In genomic region chr1:20787775-20788488, GRCh38 we compare ENCODE assay signal across 8 cellular contexts. TPM values are rescaled to one million over a fixed set of nuclear protein-coding genes. Genes with fewer than 3 reads are reported as not detected.
DNase-seq lines count a peak whose midpoint lies in the region; ATAC-seq and TF ChIP-seq lines count a peak whose summit lies in the region.

No MANE protein-coding gene starts in this region.

- H3K27me3 Mint-ChIP-seq in T-cell = no peaks in the 10 kb centered on the region

- peak overlapping the region; percentile 37 for H3K4me3 ChIP-seq in KMS-11 (IDR thresholded peaks at IDR 0.05; ENCODE audit: insufficient read depth, low read depth, low read length)

- H3K27me3 ChIP-seq in KMS-11 (ENCODE audit: insufficient read depth, low read depth) = no peaks in the 10 kb centered on the region

- H4K20me1 ChIP-seq in KMS-11 (ENCODE audit: insufficient read depth) = peaks cover 15% of the 10 kb centered on the region

- peaks cover 36 to 39% (median 38%) of the 10 kb centered on the region in 3 donors for H3K4me1 Mint-ChIP-seq in T-cell

- peak overlapping the region; percentile 92 to 99 (median 96) for H3K4me3 Mint-ChIP-seq in T-cell

- peak overlapping the region; percentile 49 for H3K4me2 ChIP-seq in KMS-11

- POLR2A ChIA-PET in T-cell (lab: Charles Lee) = no interaction called here

- DNase-seq in EH (ENCODE audit: low read depth) (peak; percentile 81), T-cell (no peak), fibroblast of gingiva (ENCODE audit: low read depth) (peak; percentile 83), non-pigmented ciliary epithelial cell (ENCODE audit: low read depth) (peak; percentile 44), NAMALWA (ENCODE audit: low spot score) (no peak), T1000 (lab: John Stamatoyannopoulos, UW) (no peak)

- H3K27ac ChIP-seq in KMS-11 = peak overlapping the region; percentile 93

- TF ChIP-seq CTCF in KMS-11 (conservative IDR thresholded peaks at IDR 0.05; ENCODE audit: low read depth, low read length) = no peak

- H3K9ac ChIP-seq in KMS-11 = peak overlapping the region; percentile 73; the same call in 1 of the 2 replicates

- no peaks in the 10 kb centered on the region for H3K36me3 ChIP-seq in KMS-11 (ENCODE audit: insufficient read depth)

- peaks cover 31% of the 10 kb centered on the region for H3K4me1 ChIP-seq in KMS-11 (ENCODE audit: low read depth, poor library complexity, severe bottlenecking)

- peak overlapping the region; percentile 96 to 97 for H3K27ac Mint-ChIP-seq in T-cell

- no peaks in the 10 kb centered on the region for H3K36me3 Mint-ChIP-seq in T-cell

- ATAC-seq in T-cell (replicated peaks in 1 of 4) (no peak), GM21526 (IDR thresholded peaks at IDR 0.05; ENCODE audit: low FRiP score, unreplicated experiment) (no peak)

- H3K9me3 Mint-ChIP-seq in T-cell = no peaks in the 10 kb centered on the region

- peaks cover 35% of the 10 kb centered on the region for H3K79me2 ChIP-seq in KMS-11 (ENCODE audit: insufficient read depth, low read depth)

- H2AFZ ChIP-seq in KMS-11 (ENCODE audit: low read depth) = peak overlapping the region; percentile 95

- CTCF ChIA-PET in T-cell (lab: Charles Lee) = interaction anchor here in 1 of 2 donors (0.6 to 1.6 kb wide), 2 partner anchors 154 to 197 kb away, joined by 5 read pairs; no protein-coding TSS in a partner anchor

RNA-seq across cellular contexts. Expression of gene HP1BP3, which starts 0.8 kb away (rescaled TPM):
- 100 to 1,000 TPM; 248 to 279 (median 270) TPM for total RNA-seq in T-cell

RNA-seq across cellular contexts. Expression of gene SH2D5, which starts 55.4 kb away (rescaled TPM):
- under 1 TPM; 0.07 to 0.58 (median 0.33) TPM for total RNA-seq in T-cell

Comparison
In these comparisons a context has a peak if more than half of its experiments do, and no peak if none do; other contexts are left out.
1. DNase-seq: peak in EH (single experiment), fibroblast of gingiva (single experiment) and non-pigmented ciliary epithelial cell (single experiment); none in T-cell (0 of 34), NAMALWA (single experiment) and T1000 (single experiment).